ENCODE assay signal across 1 cellular context in genomic region chr1:153928245-153928644, GRCh38.
TF ChIP-seq lines count a peak whose summit lies in the region.

No MANE protein-coding gene starts in this region.

TF ChIP-seq in GM23338, 12 proteins besides CTCF, POLR2A, EP300 and RAD21 (continued from another document):
- TF ChIP-seq ZNF462 (CRISPR knock-in tag; IDR thresholded peaks at IDR 0.05) (no peak), REST (IDR thresholded peaks at IDR 0.05; ENCODE audit: unreplicated experiment) (no peak), ETS1 (IDR thresholded peaks at IDR 0.05) (no peak), CREB1 (CRISPR knock-in tag; IDR thresholded peaks at IDR 0.05; ENCODE audit: low read depth) (no peak), NANOG (IDR thresholded peaks at IDR 0.05; ENCODE audit: borderline replicate concordance) (no peak), JUNB (IDR thresholded peaks at IDR 0.05; ENCODE audit: unreplicated experiment) (no peak), ZNF114 (CRISPR knock-in tag; IDR thresholded peaks at IDR 0.05) (no peak), POLR2AphosphoS5 (IDR thresholded peaks at IDR 0.05; ENCODE audit: low read depth) (no peak), EZH2phosphoT487 (IDR thresholded peaks at IDR 0.05; ENCODE audit: unreplicated experiment) (no peak), EZH2 (IDR thresholded peaks at IDR 0.05; ENCODE audit: low read depth, unreplicated experiment) (no peak), STAT1 (IDR thresholded peaks at IDR 0.05; ENCODE audit: unreplicated experiment) (no peak)
